In genomic region chr14:89955418-89956293, GRCh38 we compare ENCODE assay signal across 8 cellular contexts. TPM values are rescaled to one million over a fixed set of nuclear protein-coding genes. Genes with fewer than 3 reads are reported as not detected.
DNase-seq lines count a peak whose midpoint lies in the region; ATAC-seq, FAIRE-seq and TF ChIP-seq lines count a peak whose summit lies in the region.

TSS of gene TDP1 (plus strand) at chr14:89955927. CDS start at chr14:89963115, 7,188 bp downstream.

- in situ Hi-C loops in GM13977 (cut with MboI; ENCODE audit: low pct_unique_long_range_greater_than_20kb, low sequenced_read_pairs, unreplicated experiment) = no loop called here

- H3K27me3 Mint-ChIP-seq in T-helper 1 cell treated with Interleukin-12 subunit alpha and Interleukin-12 subunit beta and Interleukin-4 antibody, amounts not matched to agents 30 μg/mL and 1 μg/mL, for 36 hours (ENCODE audit: low read depth) = no peaks in the 10 kb centered on the region

- TF ChIP-seq CTCF in GM13977 (IDR thresholded peaks at IDR 0.05; ENCODE audit: extremely low read depth, insufficient read depth, missing control alignments) (no peak), left ventricle myocardium inferior (IDR thresholded peaks at IDR 0.05; ENCODE audit: borderline replicate concordance) (peak; percentile 18), psoas muscle (IDR thresholded peaks at IDR 0.05) (peak; percentile 7)

- FAIRE-seq in urothelium cell line (lab: Jason Lieb, UNC) = no peak

- no peaks in the 10 kb centered on the region for H3K9me3 ChIP-seq in left ventricle myocardium inferior (replicated peaks)
- no peaks in the 10 kb centered on the region for H3K9me3 ChIP-seq in psoas muscle

- H3K9me3 Mint-ChIP-seq in T-helper 1 cell treated with Interleukin-12 subunit alpha and Interleukin-12 subunit beta and Interleukin-4 antibody, amounts not matched to agents 30 μg/mL and 1 μg/mL, for 36 hours = no peaks in the 10 kb centered on the region

- H3K27me3 ChIP-seq in left ventricle myocardium inferior (ENCODE audit: low read depth) = no peaks in the 10 kb centered on the region
- H3K27me3 ChIP-seq in psoas muscle (ENCODE audit: insufficient read depth in 3 of 3, low read length in 2 of 3) = no peaks in the 10 kb centered on the region

- H3K4me1 Mint-ChIP-seq in T-helper 1 cell treated with Interleukin-12 subunit alpha and Interleukin-12 subunit beta and Interleukin-4 antibody, amounts not matched to agents 30 μg/mL and 1 μg/mL, for 36 hours (ENCODE audit: low read depth) = peaks cover 57% of the 10 kb centered on the region

- ATAC-seq in HG02884 (IDR thresholded peaks at IDR 0.05; ENCODE audit: unreplicated experiment) (peak; percentile 51), psoas muscle (peak; percentile 87 to 93 (median 90))

- DNase-seq in GM13977 (ENCODE audit: low spot score) (peak; percentile 96), NCI-H1694 (lab: John Stamatoyannopoulos, UW) (peak; percentile 97), amygdala (lab: John Stamatoyannopoulos, UW) (peak; percentile 71 to 99 (median 93)), left ventricle myocardium inferior (peak; percentile 96), psoas muscle (peak; percentile 97), urothelium cell line (ENCODE audit: low spot score) (peak; percentile 91)

- H3K36me3 ChIP-seq in left ventricle myocardium inferior (no peaks in the 10 kb centered on the region), psoas muscle (ENCODE audit: insufficient read depth in 1 of 2, low read depth in 1 of 2) (peaks cover 0 to 12% of the 10 kb centered on the region in 2 donors)

- intact Hi-C loops in left ventricle myocardium inferior (cut with micrococcal nuclease) (no loop called here), psoas muscle (cut with DNase I) (loop anchor here in 1 of 2 donors (10.0 kb wide), 1 partner anchor 1401 kb away; the partner anchor contains the start of gene PTPN21)

- H3K4me1 ChIP-seq in left ventricle myocardium inferior = peaks cover 25% of the 10 kb centered on the region
- peaks cover 20% of the 10 kb centered on the region for H3K4me1 ChIP-seq in psoas muscle

- H3K27ac ChIP-seq in left ventricle myocardium inferior (replicated peaks) (peak within 1 kb of the TSS; percentile 84), psoas muscle (peak within 1 kb of the TSS; percentile 95)

- peak within 1 kb of the TSS; percentile 98 for H3K27ac Mint-ChIP-seq in T-helper 1 cell treated with Interleukin-12 subunit alpha and Interleukin-12 subunit beta and Interleukin-4 antibody, amounts not matched to agents 30 μg/mL and 1 μg/mL, for 36 hours

- 0 to 1% (median 0%) methylated on average over 62 to 72 of the region's 72 CpGs for WGBS in psoas muscle, 3 donors

- H3K4me3 Mint-ChIP-seq in T-helper 1 cell treated with Interleukin-12 subunit alpha and Interleukin-12 subunit beta and Interleukin-4 antibody, amounts not matched to agents 30 μg/mL and 1 μg/mL, for 36 hours = peak within 1 kb of the TSS; percentile 97

- H3K4me3 ChIP-seq in left ventricle myocardium inferior (peak within 1 kb of the TSS; percentile 82), psoas muscle (peak within 1 kb of the TSS; percentile 91)

- H3K36me3 Mint-ChIP-seq in T-helper 1 cell treated with Interleukin-12 subunit alpha and Interleukin-12 subunit beta and Interleukin-4 antibody, amounts not matched to agents 30 μg/mL and 1 μg/mL, for 36 hours (ENCODE audit: low read depth) = peaks cover 31% of the 10 kb centered on the region

RNA-seq across cellular contexts. Expression of gene TDP1, which starts in this region (rescaled TPM):
- total RNA-seq in left ventricle myocardium inferior = 3.4 TPM
- total RNA-seq in psoas muscle = 1 to 10 TPM; 4.2 to 8.4 (median 4.4) TPM
- 10 to 100 TPM in 1 of 3 donors, 1 to 10 TPM in 2; 1.7 to 13.1 (median 7.0) TPM for polyA plus RNA-seq in psoas muscle

Comparison
In these comparisons a context has a peak if more than half of its experiments do, and no peak if none do; other contexts are left out.
1. Peak in every context shown above with its lines: DNase-seq, ATAC-seq, H3K4me3 ChIP-seq and H3K27ac ChIP-seq.